In genomic region chr13:45781553-45782326, GRCh38 we compare ENCODE assay signal across 10 cellular contexts.
DNase-seq lines count a peak whose midpoint lies in the region; ATAC-seq, FAIRE-seq and TF ChIP-seq lines count a peak whose summit lies in the region.
"Had no signal": no experiment of that assay in that cellular context is flagged by ENCODE, and none has a peak within 500 bp of the region (broad histone marks: within the 10 kb centered on the region; RNA-seq: fewer than 3 reads in every experiment).

No MANE protein-coding gene starts in this region.

- DNase-seq in LoVo (ENCODE audit: low spot score) (peak; percentile 31), NCI-H446 (lab: John Stamatoyannopoulos, UW) (peak; percentile 83 to 93), chondrocyte (ENCODE audit: low spot score) (no peak), small intestine (peak; percentile 65), inferior parietal cortex (ENCODE audit: extremely low spot score) (no peak), GM10248 (ENCODE audit: extremely low spot score) (no peak)
- DNase-seq: activated naive CD8-positive, alpha-beta T cell treated with anti-CD3 and anti-CD28 coated beads for 36 hours; spleen had no signal

- ATAC-seq in GM18498 (IDR thresholded peaks at IDR 0.05; ENCODE audit: unreplicated experiment) = no peak

- no peaks in the 10 kb centered on the region for H3K9me3 Mint-ChIP-seq in chondrocyte (ENCODE audit: low read depth)
- H3K9me3 Mint-ChIP-seq: activated naive CD8-positive, alpha-beta T cell treated with anti-CD3 and anti-CD28 coated beads for 36 hours had no signal

- no peak for FAIRE-seq in small intestine (lab: Jason Lieb, UNC)

- no peak overlapping the region for H3K4me3 Mint-ChIP-seq in chondrocyte (ENCODE audit: unreplicated experiment)
- H3K4me3 Mint-ChIP-seq: activated naive CD8-positive, alpha-beta T cell treated with anti-CD3 and anti-CD28 coated beads for 36 hours had no signal

- H3K36me3 ChIP-seq in small intestine (ENCODE audit: control insufficient read depth in 2 of 2, insufficient read depth in 2 of 2, low read length in 2 of 2) = no peaks in the 10 kb centered on the region
- H3K36me3 ChIP-seq: spleen, tibial artery had no signal

- POLR2A ChIA-PET in GM10248 (lab: Yijun Ruan, JAX) = no interaction called here

- H3K27ac ChIP-seq in small intestine (ENCODE audit: low read depth in 1 of 2, low read length in 1 of 2) = no peak overlapping the region
- H3K27ac ChIP-seq: spleen, tibial artery had no signal

- TF ChIP-seq CTCF in chondrocyte (IDR thresholded peaks at IDR 0.05) (no peak), GM10248 (IDR thresholded peaks at IDR 0.05; ENCODE audit: control extremely low read depth, extremely low read depth, low read depth, missing control alignments) (no peak)

- CTCF ChIA-PET in GM10248 (lab: Yijun Ruan, JAX) = interaction anchor here (0.9 kb wide), 1 partner anchor 90 kb away, joined by 3 read pairs; no protein-coding TSS in a partner anchor

- peaks cover 2% of the 10 kb centered on the region for H3K9me3 ChIP-seq in small intestine (ENCODE audit: control insufficient read depth, low read depth)
- H3K9me3 ChIP-seq: spleen, tibial artery had no signal

- no peaks in the 10 kb centered on the region for H3K4me1 ChIP-seq in small intestine (ENCODE audit: control insufficient read depth in 2 of 2, insufficient read depth in 1 of 2, low read depth in 1 of 2, low read length in 1 of 2)
- H3K4me1 ChIP-seq: spleen had no signal

- H3K27me3 ChIP-seq in small intestine (ENCODE audit: control insufficient read depth in 2 of 2, insufficient read depth in 2 of 2, low read length in 2 of 2) = no peaks in the 10 kb centered on the region
- H3K27me3 ChIP-seq: spleen, tibial artery had no signal

- H3K36me3 Mint-ChIP-seq in chondrocyte (ENCODE audit: low read depth) = no peaks in the 10 kb centered on the region
- H3K36me3 Mint-ChIP-seq: activated naive CD8-positive, alpha-beta T cell treated with anti-CD3 and anti-CD28 coated beads for 36 hours had no signal

- H3K4me3 ChIP-seq in small intestine (ENCODE audit: low read depth in 1 of 2, low read length in 2 of 2) = no peak overlapping the region
- H3K4me3 ChIP-seq: spleen, tibial artery had no signal

- peaks cover 2% of the 10 kb centered on the region for H3K27me3 Mint-ChIP-seq in chondrocyte (ENCODE audit: low read depth)
- H3K27me3 Mint-ChIP-seq: activated naive CD8-positive, alpha-beta T cell treated with anti-CD3 and anti-CD28 coated beads for 36 hours had no signal

- peaks cover 21% of the 10 kb centered on the region for H3K4me1 Mint-ChIP-seq in chondrocyte (ENCODE audit: low read depth)

- peak overlapping the region; percentile 14 for H3K27ac Mint-ChIP-seq in chondrocyte (ENCODE audit: unreplicated experiment)
- H3K27ac Mint-ChIP-seq: activated naive CD8-positive, alpha-beta T cell treated with anti-CD3 and anti-CD28 coated beads for 36 hours had no signal

- 8 to 37% (median 27%) methylated on average over 14 of the region's 14 CpGs for WGBS in small intestine, 3 donors

Comparison
In these comparisons a context has a peak if more than half of its experiments do, and no peak if none do; other contexts are left out.
1. DNase-seq: peak in LoVo (single experiment), NCI-H446 (2 of 2) and small intestine (single experiment); none in chondrocyte (single experiment), inferior parietal cortex (single experiment) and GM10248 (single experiment).